ENCODE assay signal across 24 cellular contexts in genomic region chr6:75550544-75551167, GRCh38. TPM values are rescaled to one million over a fixed set of nuclear protein-coding genes. Genes with fewer than 3 reads are reported as not detected.
DNase-seq lines count a peak whose midpoint lies in the region; ATAC-seq, FAIRE-seq and TF ChIP-seq lines count a peak whose summit lies in the region.
"Had no signal": no experiment of that assay in that cellular context is flagged by ENCODE, and none has a peak within 500 bp of the region (broad histone marks: within the 10 kb centered on the region; RNA-seq: fewer than 3 reads in every experiment).

No MANE protein-coding gene starts in this region.

- intact Hi-C loops in endothelial cell of umbilical vein (cut with micrococcal nuclease) (no loop called here), left colon (cut with DNase I, micrococcal nuclease) (no loop called here)

- H3K36me3 ChIP-seq in endothelial cell of umbilical vein (ENCODE audit: control insufficient read depth in 2 of 2, extremely low read depth in 1 of 2, insufficient read depth in 2 of 2, low read length in 2 of 2): no peaks in the 10 kb centered on the region

- H4K20me1 ChIP-seq in endothelial cell of umbilical vein (replicated peaks; ENCODE audit: control insufficient read depth, extremely low read depth, insufficient read depth, low read length): no peaks in the 10 kb centered on the region

- H3K27ac ChIP-seq in endothelial cell of umbilical vein (ENCODE audit: insufficient read depth, low read depth, low read length): no peak overlapping the region
- H3K27ac ChIP-seq: A549, body of pancreas had no signal

- H3K9ac ChIP-seq in endothelial cell of umbilical vein (replicated peaks; ENCODE audit: extremely low read depth, insufficient read depth, low read length): no peak overlapping the region

- H3K4me3 ChIP-seq in endothelial cell of umbilical vein (replicated peaks in 1 of 3; ENCODE audit: insufficient read depth in 1 of 3, low read depth in 1 of 3, low read length in 3 of 3): no peak overlapping the region
- H3K4me3 ChIP-seq: A549, body of pancreas had no signal

- H2AFZ ChIP-seq in endothelial cell of umbilical vein (ENCODE audit: low read depth, low read length): no peak overlapping the region

- peak; percentile 31 for DNase-seq in endothelial cell of umbilical vein (ENCODE audit: low read depth, low spot score)
- no peak for DNase-seq in islet precursor cell
- no peak for DNase-seq in stimulated activated CD4-positive, alpha-beta T cell treated with anti-CD3 and anti-CD28 coated beads, Interleukin-1b, Interleukin-23, amount 100 ng/mL, for 48 hours
- DNase-seq in GM20000 (ENCODE audit: low spot score): no peak
- no peak for DNase-seq in left colon
- DNase-seq: activated CD4-positive, alpha-beta T cell treated with anti-CD3 and anti-CD28 coated beads, Interleukin-2, amount 50 U/mL, for 1 hour; activated naive CD4-positive, alpha-beta T cell treated with anti-CD3 and anti-CD28 coated beads, Interleukin-2, amount 50 U/mL, for 16 hours; body of pancreas; C1 segment of cervical spinal cord; cortex of kidney; foreskin melanocyte; GF-D8; KBM-7; kidney glomerular epithelial cell; midbrain; NCI-H2081; NCI-H510A treated with DMSO at 0.1 percent for 48 hours; retina; stimulated activated naive CD4-positive, alpha-beta T cell; trophoblast cell had no signal

- no peak for TF ChIP-seq CTCF in endothelial cell of umbilical vein (IDR thresholded peaks at IDR 0.05; ENCODE audit: extremely low read depth in 1 of 2, insufficient read depth in 1 of 2, low read depth in 1 of 2, low read length in 2 of 2)
- no peak for TF ChIP-seq CTCF in GM20000 (IDR thresholded peaks at IDR 0.05; ENCODE audit: extremely low read depth, missing control alignments)

- BruUV-seq in endothelial cell of umbilical vein (replicated peaks; lab: Mats Ljungman, UMichigan): no TSS peak

- no peak for TF ChIP-seq POLR2A in endothelial cell of umbilical vein (IDR thresholded peaks at IDR 0.05; ENCODE audit: low read depth, low read length)

- FAIRE-seq in G401.6 (lab: Jason Lieb, UNC) (peak; percentile 81), endothelial cell of umbilical vein (lab: Jason Lieb, UNC) (no peak)
- FAIRE-seq: A549 had no signal

- peaks cover 0 to 3% of the 10 kb centered on the region in 2 experiments for H3K27me3 ChIP-seq in endothelial cell of umbilical vein (ENCODE audit: control insufficient read depth in 2 of 2, insufficient read depth in 2 of 2, low read length in 2 of 2)
- H3K27me3 ChIP-seq: body of pancreas had no signal

- CTCF ChIA-PET in endothelial cell of umbilical vein (lab: Charles Lee): no interaction called here

- H3K4me2 ChIP-seq in endothelial cell of umbilical vein (ENCODE audit: insufficient read depth, low read length): no peak overlapping the region
- H3K4me2 ChIP-seq: A549 had no signal

- ATAC-seq in GM19372 (IDR thresholded peaks at IDR 0.05; ENCODE audit: low read depth, unreplicated experiment) (peak; percentile 40), HG02973 (IDR thresholded peaks at IDR 0.05; ENCODE audit: unreplicated experiment) (peak; percentile 41), left colon (no peak)
- ATAC-seq: A549, body of pancreas had no signal

- no peaks in the 10 kb centered on the region for H3K9me3 ChIP-seq in endothelial cell of umbilical vein (replicated peaks; ENCODE audit: control insufficient read depth, insufficient read depth, low read length)
- H3K9me3 ChIP-seq: A549, body of pancreas had no signal

- H3K4me1 ChIP-seq in endothelial cell of umbilical vein (ENCODE audit: control insufficient read depth, extremely low read depth, insufficient read depth, low read length): no peaks in the 10 kb centered on the region
- H3K4me1 ChIP-seq: body of pancreas had no signal

- dilution Hi-C loops in endothelial cell of umbilical vein (cut with MboI; ENCODE audit: extremely low pct_ligation_motif_present, low sequenced_read_pairs): no loop called here

- POLR2A ChIA-PET in endothelial cell of umbilical vein (lab: Charles Lee): no interaction called here

- H3K79me2 ChIP-seq in endothelial cell of umbilical vein (ENCODE audit: control insufficient read depth, insufficient read depth, low read length): no peaks in the 10 kb centered on the region

- H3K9me1 ChIP-seq in endothelial cell of umbilical vein (replicated peaks; ENCODE audit: control insufficient read depth, extremely low read depth, insufficient read depth, low read length): no peaks in the 10 kb centered on the region

TF ChIP-seq in endothelial cell of umbilical vein, 7 proteins besides CTCF, POLR2A, EP300 and RAD21:
- TF ChIP-seq POLR2AphosphoS5 (IDR thresholded peaks at IDR 0.05; ENCODE audit: insufficient read depth, low read depth, low read length) (no peak), MAX (IDR thresholded peaks at IDR 0.05; ENCODE audit: insufficient read depth, insufficient read length) (no peak), EZH2 (IDR thresholded peaks at IDR 0.05; ENCODE audit: borderline replicate concordance, low read depth, low read length, severe bottlenecking) (no peak), MYC (IDR thresholded peaks at IDR 0.05; ENCODE audit: low read depth, low read length) (no peak), JUN (IDR thresholded peaks at IDR 0.05; ENCODE audit: borderline replicate concordance, insufficient read depth, insufficient read length, low read depth) (no peak), GATA2 (IDR thresholded peaks at IDR 0.05; ENCODE audit: insufficient read depth, insufficient read length, low read depth, low read length) (no peak), FOS (IDR thresholded peaks at IDR 0.05; ENCODE audit: borderline replicate concordance, insufficient read depth, low read length) (no peak)
TF ChIP-seq in endothelial cell of umbilical vein: peak in this region for 0.

RNA-seq across cellular contexts. Expression of gene SENP6, which starts 51.0 kb away (rescaled TPM):
- total RNA-seq in endothelial cell of umbilical vein: 97.7 and 99.1 TPM in 2 replicates
- polyA plus RNA-seq in endothelial cell of umbilical vein: 7.8 and 11.5 TPM in 2 replicates
- 20.6 TPM in 2 replicates for polyA plus RNA-seq in endothelial cell of umbilical vein (2011; cell fraction: cytosol; rRNA removed)
- 72.7 and 103 TPM in 2 replicates for polyA plus RNA-seq in endothelial cell of umbilical vein (2011; cell fraction: nucleus; rRNA removed)
- 40.2 and 54.0 TPM in 2 replicates for polyA plus RNA-seq in endothelial cell of umbilical vein (2012)
- 25.0 and 25.3 TPM in 2 replicates for polyA minus RNA-seq in endothelial cell of umbilical vein
- polyA minus RNA-seq in endothelial cell of umbilical vein (2011; cell fraction: cytosol; rRNA and poly(A)+ RNA removed): 23.7 TPM
- polyA minus RNA-seq in endothelial cell of umbilical vein (2011; cell fraction: nucleus; rRNA and poly(A)+ RNA removed): 113 and 147 TPM in 2 replicates
- total RNA-seq in left colon: 10 to 100 TPM; 65.6 to 73.9 TPM

RNA-seq across cellular contexts. Expression of gene FILIP1, which starts 57.1 kb away (rescaled TPM):
- total RNA-seq in endothelial cell of umbilical vein: 12.6 and 13.7 TPM in 2 replicates
- polyA plus RNA-seq in endothelial cell of umbilical vein: 2.8 and 2.9 TPM in 2 replicates
- polyA plus RNA-seq in endothelial cell of umbilical vein (2011; cell fraction: cytosol; rRNA removed): 3.2 and 4.0 TPM in 2 replicates
- polyA plus RNA-seq in endothelial cell of umbilical vein (2011; cell fraction: nucleus; rRNA removed): 3.5 and 4.5 TPM in 2 replicates
- 3.4 and 4.2 TPM in 2 replicates for polyA plus RNA-seq in endothelial cell of umbilical vein (2012)
- 4.7 and 5.0 TPM in 2 replicates for polyA minus RNA-seq in endothelial cell of umbilical vein
- polyA minus RNA-seq in endothelial cell of umbilical vein (2011; cell fraction: cytosol; rRNA and poly(A)+ RNA removed): not detected
- polyA minus RNA-seq in endothelial cell of umbilical vein (2011; cell fraction: nucleus; rRNA and poly(A)+ RNA removed): 3.9 and 6.3 TPM in 2 replicates
- 1 to 10 TPM in 1 of 2 donors, under 1 TPM in 1; 0.98 to 6.5 TPM for total RNA-seq in left colon
